ENCODE assay signal across 10 cellular contexts in the genomic region with DNA sequence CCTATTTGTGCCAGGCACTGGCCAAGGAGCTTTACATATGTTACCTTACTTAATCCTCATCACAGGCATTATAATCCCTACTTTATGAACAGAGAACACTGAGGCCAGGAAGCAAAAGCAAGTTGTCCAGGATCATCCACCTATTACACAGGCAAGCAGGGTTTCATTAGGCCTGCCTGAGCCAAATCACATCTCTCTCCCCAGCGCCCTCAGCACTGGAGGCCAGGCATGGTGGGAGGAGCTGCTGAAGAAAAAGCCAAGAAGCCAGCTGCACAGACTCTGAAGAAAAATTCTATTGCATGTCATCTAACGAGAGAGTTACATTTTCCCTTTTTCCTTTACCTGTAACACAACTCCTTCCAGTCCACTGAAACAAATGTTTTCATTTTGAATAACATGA.
DNase-seq lines count a peak whose midpoint lies in the region; ATAC-seq and TF ChIP-seq lines count a peak whose summit lies in the region.
"Had no signal": no experiment of that assay in that cellular context is flagged by ENCODE, and none has a peak within 500 bp of the region (broad histone marks: within the 10 kb centered on the region; RNA-seq: fewer than 3 reads in every experiment).

No MANE protein-coding gene starts in this region.

- H3K9me3 ChIP-seq in left lung = no peaks in the 10 kb centered on the region
- H3K9me3 ChIP-seq in testis = no peaks in the 10 kb centered on the region

- H3K27me3 ChIP-seq in left lung (no peaks in the 10 kb centered on the region), testis (no peaks in the 10 kb centered on the region)

- H3K27ac ChIP-seq in left lung = peak overlapping the region in 1 of 2 donors; percentile 46
- H3K27ac ChIP-seq in testis = no peak overlapping the region

- 31 to 33% methylated on average over 2 of the region's 2 CpGs for WGBS in testis, 2 donors

- no peak for TF ChIP-seq CTCF in left lung (IDR thresholded peaks at IDR 0.05)
- no peak for TF ChIP-seq CTCF in testis (IDR thresholded peaks at IDR 0.05)

- no peaks in the 10 kb centered on the region for H3K36me3 ChIP-seq in left lung
- no peaks in the 10 kb centered on the region for H3K36me3 ChIP-seq in testis (ENCODE audit: low read depth, missing control alignments)

- intact Hi-C loops in left lung (cut with DNase I) = no loop called here
- intact Hi-C loops in testis (cut with DNase I; ENCODE audit: low total_unique reads) = no loop called here

- H3K4me3 ChIP-seq in left lung (no peak overlapping the region), testis (no peak overlapping the region)

- TF ChIP-seq POLR2A in testis (IDR thresholded peaks at IDR 0.05) = no peak

- ATAC-seq in esophagus mucosa (peak; percentile 44), left lung (peak; percentile 49), HG03095 (IDR thresholded peaks at IDR 0.05; ENCODE audit: unreplicated experiment) (no peak)

- peak; percentile 20 for DNase-seq in M059J (ENCODE audit: low read depth)
- DNase-seq in left lung = no peak
- DNase-seq in testis = peak; percentile 47
- no peak for DNase-seq in activated effector memory CD4-positive, alpha-beta T cell treated with anti-CD3 and anti-CD28 coated beads, Interleukin-2, amount 50 U/mL, for 16 hours
- DNase-seq in activated gamma-delta T cell (lab: John Stamatoyannopoulos, UW) = no peak
- DNase-seq: amniotic stem cell, DMS53, NCI-H187 treated with DMSO at 0.1 percent for 48 hours had no signal

- H3K4me1 ChIP-seq in left lung (peaks cover 8 to 41% of the 10 kb centered on the region in 2 donors), testis (peaks cover 2% of the 10 kb centered on the region)

Comparison
In these comparisons a context has a peak if more than half of its experiments do, and no peak if none do; other contexts are left out.
1. DNase-seq: peak in M059J (single experiment) and testis (single experiment); none in left lung (0 of 2), activated effector memory CD4-positive, alpha-beta T cell treated with anti-CD3 and anti-CD28 coated beads, Interleukin-2, amount 50 U/mL, for 16 hours (single experiment) and activated gamma-delta T cell (single experiment).